ENCODE assay signal across 14 cellular contexts in the genomic region with DNA sequence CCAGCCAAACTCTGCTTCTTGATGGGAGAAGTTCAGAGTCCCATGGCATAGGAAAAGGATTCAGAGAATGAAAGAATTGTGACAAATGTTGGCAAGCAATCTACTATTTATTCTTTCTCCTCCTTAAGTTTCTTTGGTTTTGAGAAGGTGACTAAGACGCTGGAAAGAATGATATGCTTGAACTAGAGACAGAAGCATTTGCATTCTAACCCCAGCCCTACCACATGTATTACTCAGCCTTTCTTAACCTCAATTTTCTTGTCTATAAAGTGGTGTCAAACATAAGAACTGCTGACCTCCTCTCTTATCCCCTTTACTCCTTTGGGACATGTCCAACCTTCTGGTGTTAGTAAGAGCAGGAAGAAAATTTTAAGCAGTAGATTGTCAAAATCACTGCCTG.
"Had no signal": no experiment of that assay in that cellular context is flagged by ENCODE, and none has a peak within 500 bp of the region (broad histone marks: within the 10 kb centered on the region; RNA-seq: fewer than 3 reads in every experiment).

No MANE protein-coding gene starts in this region.

- H3K36me3 ChIP-seq: ascending aorta, cardiac muscle cell, left lung, pancreas, spleen, stomach had no signal

- H3K27ac Mint-ChIP-seq: naive thymus-derived CD4-positive, alpha-beta T cell; T-helper 2 cell treated with Interferon-gamma antibody and Interleukin-4, amounts not matched to agents 5 μg/mL and 100 μg/mL, for 36 hours had no signal

- H3K9me3 Mint-ChIP-seq: naive thymus-derived CD4-positive, alpha-beta T cell; T-helper 2 cell treated with Interferon-gamma antibody and Interleukin-4, amounts not matched to agents 5 μg/mL and 100 μg/mL, for 36 hours had no signal

- H3K4me3 ChIP-seq: ascending aorta, cardiac muscle cell, left lung, pancreas, spleen, stomach had no signal

- H3K36me3 Mint-ChIP-seq: naive thymus-derived CD4-positive, alpha-beta T cell had no signal

- H3K9me3 ChIP-seq: ascending aorta, left lung, pancreas, spleen, stomach had no signal

- H3K27me3 ChIP-seq: ascending aorta, cardiac muscle cell, pancreas had no signal

- DNase-seq: activated CD4-positive, alpha-beta T cell treated with anti-CD3 and anti-CD28 coated beads, Interleukin-2, amount 50 U/mL, for 1 hour; activated CD8-positive, alpha-beta memory T cell treated with anti-CD3 and anti-CD28 coated beads for 24 hours; activated naive CD4-positive, alpha-beta T cell treated with Interleukin-2 at 50 U/mL for 16 hours; islet precursor cell; left lung; naive thymus-derived CD4-positive, alpha-beta T cell; pancreas; spleen; stomach had no signal

- ATAC-seq: activated CD4-positive, CD25-positive, alpha-beta regulatory T cell treated with anti-CD3 and anti-CD28 coated beads, Interleukin-2, amount 50 U/mL, for 24 hours; left lung; naive thymus-derived CD4-positive, alpha-beta T cell; pancreas; sciatic nerve had no signal

- H3K27ac ChIP-seq: ascending aorta, cardiac muscle cell, left lung, pancreas, spleen, stomach had no signal

- H3K4me3 Mint-ChIP-seq: naive thymus-derived CD4-positive, alpha-beta T cell; T-helper 2 cell treated with Interferon-gamma antibody and Interleukin-4, amounts not matched to agents 5 μg/mL and 100 μg/mL, for 36 hours had no signal

- H3K4me1 ChIP-seq: ascending aorta, left lung, pancreas, stomach had no signal
